8 cellular contexts compared by ENCODE assay signal in the genomic region with DNA sequence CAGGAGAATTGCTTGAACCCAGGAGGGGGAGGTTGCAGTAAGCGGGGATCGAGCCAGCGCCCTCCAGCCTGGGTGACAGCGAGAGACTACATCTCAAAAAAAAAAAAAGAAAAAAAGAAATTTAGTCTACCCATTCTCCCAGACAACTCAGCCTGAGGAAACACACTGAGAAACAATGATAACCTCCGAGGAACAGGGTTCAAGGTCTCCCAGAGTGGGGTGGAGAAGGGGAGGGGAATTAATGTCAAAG. TPM values are rescaled to one million over a fixed set of nuclear protein-coding genes. Genes with fewer than 3 reads are reported as not detected.
DNase-seq lines count a peak whose midpoint lies in the region; FAIRE-seq and TF ChIP-seq lines count a peak whose summit lies in the region.

No MANE protein-coding gene starts in this region.

- peak overlapping the region; percentile 6 for H4K91ac ChIP-seq in H1 (replicated peaks; ENCODE audit: insufficient read length, low read length)

- peaks cover 2% of the 10 kb centered on the region; the same call in 1 of the 2 replicates for H3K79me1 ChIP-seq in H1 (ENCODE audit: low read depth, low read length)

- DNase-seq in CD14-positive monocyte (ENCODE audit: low spot score), result no peak
- DNase-seq in H1 (ENCODE audit: low read depth in 1 of 2, low spot score in 2 of 2), result no peak
- DNase-seq in neural crest cell (ENCODE audit: low read depth, low spot score), result no peak
- DNase-seq in activated effector memory CD4-positive, alpha-beta T cell treated with Interleukin-2 at 50 U/mL for 16 hours, result no peak
- DNase-seq in NCI-H2196 (lab: John Stamatoyannopoulos, UW; ENCODE audit: unreplicated experiment), result no peak
- DNase-seq in anterior cingulate cortex (lab: John Stamatoyannopoulos, UW), result no peak
- no peak for DNase-seq in NCI-H69 (lab: John Stamatoyannopoulos, UW)

- no peaks in the 10 kb centered on the region for H3K9me2 ChIP-seq in OCI-LY1 (ENCODE audit: low read depth, low read length)

- H3K4me3 Mint-ChIP-seq in CD14-positive monocyte, result peak overlapping the region; percentile 67 to 88
- peak overlapping the region; percentile 77 for H3K4me3 Mint-ChIP-seq in neural crest cell

- POLR2A ChIA-PET in H1 (lab: Charles Lee; ENCODE audit: partially characterized antibody), result interaction anchor here (0.8 to 2.3 kb wide), 3 partner anchors 8 to 75 kb away, joined by 3 to 12 read pairs (median 3); no protein-coding TSS in a partner anchor

- H3K79me2 ChIP-seq in OCI-LY1 (ENCODE audit: insufficient read depth, low read length) (0 out of 2 replicates have a peak, but pooled peaks cover 7% of the 10 kb centered on the region), H1 (ENCODE audit: control insufficient read depth in 1 of 2, insufficient read depth in 2 of 2, low read length in 2 of 2) (peaks cover 14 to 29% of the 10 kb centered on the region in 2 experiments)

- H3K18ac ChIP-seq in H1 (ENCODE audit: extremely low read depth, low read length), result no peak overlapping the region

- H4K8ac ChIP-seq in H1 (ENCODE audit: extremely low read depth, insufficient read depth, low read length), result no peak overlapping the region

- H3K9me3 ChIP-seq in OCI-LY1 (ENCODE audit: low read length) (no peaks in the 10 kb centered on the region), H1 (ENCODE audit: insufficient read depth in 2 of 2, low read depth in 1 of 2, low read length in 1 of 2) (no peaks in the 10 kb centered on the region)

- H4K20me1 ChIP-seq in OCI-LY1 (ENCODE audit: insufficient read depth, low read length), result no peaks in the 10 kb centered on the region
- H4K20me1 ChIP-seq in H1 (replicated peaks in 1 of 2; ENCODE audit: control insufficient read depth in 1 of 2, insufficient read depth in 2 of 2, low read length in 2 of 2), result peaks cover 0 to 4% of the 10 kb centered on the region in 2 experiments

- H3K27ac ChIP-seq in OCI-LY1 (ENCODE audit: low read depth, low read length, poor library complexity, severe bottlenecking), result peak overlapping the region; percentile 63
- H3K27ac ChIP-seq in H1 (ENCODE audit: low read depth, low read length), result no peak overlapping the region

- no peak overlapping the region for H2BK15ac ChIP-seq in H1 (ENCODE audit: low read length)

- WGBS in H1 (ENCODE audit: extremely low coverage in 1 of 2, insufficient coverage in 1 of 2, insufficient read length in 1 of 2, insufficient replicate concordance in 2 of 2, low coverage in 1 of 2, low lambda C conversion rate in 2 of 2, missing lambda C conversion rate in 1 of 2), 2 experiments, result 64% methylated on average over 4 of the region's 5 CpGs; no CpG with 5 or more reads in 1 of the 2 experiments

- FAIRE-seq in H1 (lab: Jason Lieb, UNC), result no peak

- no peak for TF ChIP-seq CTCF in CD14-positive monocyte (IDR thresholded peaks at IDR 0.05)
- no peak for TF ChIP-seq CTCF in OCI-LY1 (IDR thresholded peaks at IDR 0.05; ENCODE audit: low read length)
- TF ChIP-seq CTCF in H1 (IDR thresholded peaks at IDR 0.05; ENCODE audit: control extremely low read depth in 1 of 3, insufficient read depth in 1 of 3, low read depth in 1 of 3, low read length in 3 of 3), result no peak
- TF ChIP-seq CTCF in neural crest cell (conservative IDR thresholded peaks at IDR 0.05), result no peak

- H2BK20ac ChIP-seq in H1 (ENCODE audit: low read length), result no peak overlapping the region

- no peak overlapping the region for H3K56ac ChIP-seq in H1 (replicated peaks; ENCODE audit: insufficient read length, low read depth, low read length)

- no peak overlapping the region for H3K14ac ChIP-seq in H1 (ENCODE audit: insufficient read length)

- peaks cover 8 to 19% of the 10 kb centered on the region in 2 donors for H3K36me3 Mint-ChIP-seq in CD14-positive monocyte
- H3K36me3 Mint-ChIP-seq in neural crest cell (ENCODE audit: low read depth), result no peaks in the 10 kb centered on the region

- peaks cover 10% of the 10 kb centered on the region; the same call in 1 of the 2 replicates for H3K23me2 ChIP-seq in H1 (ENCODE audit: low read depth, low read length)

- peak overlapping the region; percentile 92 for H3K9ac ChIP-seq in OCI-LY1 (ENCODE audit: low read length)
- H3K9ac ChIP-seq in H1 (replicated peaks in 1 of 4; ENCODE audit: extremely low read depth in 1 of 4, low read depth in 3 of 4, low read length in 3 of 4), result 0 out of 7 replicates have a peak overlapping the region, but pooled peaks of 1 of the 4 experiments have one; percentile 6

- no peak overlapping the region for H3K4ac ChIP-seq in H1 (replicated peaks; ENCODE audit: insufficient read length, low read depth, low read length)

- H3K27ac Mint-ChIP-seq in CD14-positive monocyte (peak overlapping the region; percentile 85 to 97 (median 89)), neural crest cell (ENCODE audit: unreplicated experiment) (no peak overlapping the region)

- H2AFZ ChIP-seq in OCI-LY1 (ENCODE audit: low read length) (peak overlapping the region; percentile 30; the same call in 1 of the 2 replicates), H1 (ENCODE audit: low read length) (no peak overlapping the region)

- H3K4me1 ChIP-seq in OCI-LY1 (ENCODE audit: insufficient read depth, low read length, severe bottlenecking), result peaks cover 39% of the 10 kb centered on the region
- H3K4me1 ChIP-seq in H1 (replicated peaks in 1 of 4; ENCODE audit: control insufficient read depth in 3 of 4, insufficient read depth in 4 of 4, low read length in 3 of 4), result peaks cover 8 to 18% (median 14%) of the 10 kb centered on the region in 4 experiments

- H3K36me3 ChIP-seq in OCI-LY1 (ENCODE audit: insufficient read depth, low read length), result no peaks in the 10 kb centered on the region
- H3K36me3 ChIP-seq in H1 (ENCODE audit: control insufficient read depth in 2 of 4, insufficient read depth in 4 of 4, low read length in 3 of 4), result no peaks in the 10 kb centered on the region

- no peak overlapping the region for H2AK5ac ChIP-seq in H1 (ENCODE audit: low read depth, low read length)

- H2BK5ac ChIP-seq in H1 (ENCODE audit: low read depth, low read length), result no peak overlapping the region

- no peaks in the 10 kb centered on the region for H3F3A ChIP-seq in OCI-LY1 (ENCODE audit: insufficient read depth, low read length)

- H3K4me2 ChIP-seq in OCI-LY1 (ENCODE audit: low read length) (peak overlapping the region; percentile 83), H1 (ENCODE audit: insufficient read depth in 1 of 2, low read depth in 2 of 2, low read length in 2 of 2) (peak overlapping the region; percentile 56 to 67)

- TF ChIP-seq EP300 in H1 (IDR thresholded peaks at IDR 0.05; ENCODE audit: borderline replicate concordance in 1 of 2, low read depth in 2 of 2, low read length in 2 of 2), result no peak

- H3K27me3 Mint-ChIP-seq in CD14-positive monocyte (ENCODE audit: low read depth in 3 of 3) (peaks cover 0 to 4% (median under 1%) of the 10 kb centered on the region in 3 donors), neural crest cell (ENCODE audit: low read depth) (peaks cover 27% of the 10 kb centered on the region)

- no peak for TF ChIP-seq POLR2A in H1 (IDR thresholded peaks at IDR 0.05; ENCODE audit: control extremely low read depth in 1 of 2, low read depth in 2 of 2, low read length in 2 of 2)

- H3K9me3 Mint-ChIP-seq in CD14-positive monocyte (peaks cover 0 to 3% (median 0%) of the 10 kb centered on the region in 7 donors), neural crest cell (no peaks in the 10 kb centered on the region)

- TF ChIP-seq RAD21 in H1 (IDR thresholded peaks at IDR 0.05 in 1 of 2, conservative IDR thresholded peaks at IDR 0.05 in 1 of 2; ENCODE audit: low read depth in 2 of 2, low read length in 2 of 2), result no peak

- 0 out of 2 replicates have a peak overlapping the region, but pooled peaks have one; percentile 13 for H2BK12ac ChIP-seq in H1 (ENCODE audit: low read depth, low read length)

- H3K4me1 Mint-ChIP-seq in CD14-positive monocyte, result peaks cover 61% of the 10 kb centered on the region
- peaks cover 16% of the 10 kb centered on the region for H3K4me1 Mint-ChIP-seq in neural crest cell

- H3K23ac ChIP-seq in H1 (ENCODE audit: insufficient read length), result no peak overlapping the region

- no peaks in the 10 kb centered on the region for H3K27me3 ChIP-seq in OCI-LY1 (ENCODE audit: insufficient read depth, low read length)
- no peaks in the 10 kb centered on the region for H3K27me3 ChIP-seq in H1 (replicated peaks in 1 of 4; ENCODE audit: control insufficient read depth in 3 of 4, extremely low read depth in 1 of 4, insufficient read depth in 3 of 4, low read length in 3 of 4)

- H2BK120ac ChIP-seq in H1 (replicated peaks; ENCODE audit: low read depth, low read length), result no peak overlapping the region

- CTCF ChIA-PET in H1 (lab: Charles Lee; ENCODE audit: partially characterized antibody), result interaction anchor here (0.7 to 2.8 kb wide), 4 partner anchors 13 to 137 kb away, joined by 3 to 12 read pairs (median 6); no protein-coding TSS in a partner anchor

- peak overlapping the region; percentile 94 for H3K4me3 ChIP-seq in OCI-LY1 (ENCODE audit: low read depth, low read length, poor library complexity, severe bottlenecking)
- H3K4me3 ChIP-seq in H1 (ENCODE audit: extremely low read depth in 1 of 4, insufficient read depth in 2 of 4, low read depth in 3 of 4, low read length in 4 of 4), result peak overlapping the region in 2 of 4 experiments; percentile 72 to 97; a peak in 3 of 8 replicates

- no peak overlapping the region for H4K5ac ChIP-seq in H1 (ENCODE audit: insufficient read length, low read depth, low read length)

- intact Hi-C loops in CD14-positive monocyte (cut with micrococcal nuclease), result loop anchor here in 1 of 2 donors (5.0 kb wide), 1 partner anchor 76 kb away; a partner anchor contains a TSS

RNA-seq across cellular contexts. Expression of a gene that starts 1.4 kb away (rescaled TPM):
- polyA plus RNA-seq in CD14-positive monocyte, result 100 to 1,000 TPM; 132 to 144 TPM
- 135 and 138 TPM in 2 replicates for total RNA-seq in H1 (2021; fragmentation: NEBNext Ultra II Directional; extraction: Animal tissue kit (Norgen Biotek cat#: 25700))
- 89.7 and 163 TPM in 2 replicates for polyA plus RNA-seq in H1 (2011; rRNA removed)
- polyA plus RNA-seq in H1 (2011; cell fraction: cytosol; rRNA removed), result 92.0 TPM
- polyA plus RNA-seq in H1 (2011; cell fraction: nucleus; rRNA removed), result 116 TPM
- polyA plus RNA-seq in H1 (2012, experiment 1 of 2), result 79.3 to 101 TPM (median 84.8 TPM) in 4 replicates
- 110 TPM for polyA plus RNA-seq in H1 (2012, experiment 2 of 2)
- polyA plus RNA-seq in H1 (2013, experiment 1 of 2), result 108 TPM
- polyA plus RNA-seq in H1 (2013, experiment 2 of 2), result 104 TPM
- 46.1 and 52.4 TPM in 2 replicates for polyA minus RNA-seq in H1 (2011; rRNA and poly(A)+ RNA removed)
- polyA minus RNA-seq in H1 (2011; cell fraction: cytosol; rRNA and poly(A)+ RNA removed), result 83.1 TPM
- 102 TPM for polyA minus RNA-seq in H1 (2011; cell fraction: nucleus; rRNA and poly(A)+ RNA removed)
- total RNA-seq in neural crest cell, result 46.1 and 49.9 TPM in 2 replicates

RNA-seq across cellular contexts. Expression of a gene that starts 7.7 kb away (rescaled TPM):
- 1 to 10 TPM; 1.3 to 2.7 TPM for polyA plus RNA-seq in CD14-positive monocyte
- total RNA-seq in H1 (2021; fragmentation: NEBNext Ultra II Directional; extraction: Animal tissue kit (Norgen Biotek cat#: 25700)), result 11.0 and 12.2 TPM in 2 replicates
- polyA plus RNA-seq in H1 (2011; rRNA removed), result 14.4 and 17.5 TPM in 2 replicates
- 20.7 TPM for polyA plus RNA-seq in H1 (2011; cell fraction: cytosol; rRNA removed)
- 17.1 TPM for polyA plus RNA-seq in H1 (2011; cell fraction: nucleus; rRNA removed)
- 12.0 to 16.7 TPM (median 14.4 TPM) in 4 replicates for polyA plus RNA-seq in H1 (2012, experiment 1 of 2)
- 13.0 TPM for polyA plus RNA-seq in H1 (2012, experiment 2 of 2)
- polyA plus RNA-seq in H1 (2013, experiment 1 of 2), result 35.8 TPM
- 34.9 TPM for polyA plus RNA-seq in H1 (2013, experiment 2 of 2)
- 2.3 and 4.2 TPM in 2 replicates for polyA minus RNA-seq in H1 (2011; rRNA and poly(A)+ RNA removed)
- 4.3 TPM for polyA minus RNA-seq in H1 (2011; cell fraction: cytosol; rRNA and poly(A)+ RNA removed)
- 5.6 TPM for polyA minus RNA-seq in H1 (2011; cell fraction: nucleus; rRNA and poly(A)+ RNA removed)
- not detected in 2 replicates for total RNA-seq in neural crest cell

RNA-seq across cellular contexts. Expression of a gene that starts 9.1 kb away (rescaled TPM):
- polyA plus RNA-seq in CD14-positive monocyte, result 1 to 10 TPM; 1.5 to 2.7 TPM
- total RNA-seq in H1 (2021; fragmentation: NEBNext Ultra II Directional; extraction: Animal tissue kit (Norgen Biotek cat#: 25700)), result 21.1 and 21.6 TPM in 2 replicates
- polyA plus RNA-seq in H1 (2011; rRNA removed), result 21.0 and 33.5 TPM in 2 replicates
- 19.9 TPM for polyA plus RNA-seq in H1 (2011; cell fraction: cytosol; rRNA removed)
- 19.7 TPM for polyA plus RNA-seq in H1 (2011; cell fraction: nucleus; rRNA removed)
- polyA plus RNA-seq in H1 (2012, experiment 1 of 2), result 19.1 to 26.5 TPM (median 23.9 TPM) in 4 replicates
- polyA plus RNA-seq in H1 (2012, experiment 2 of 2), result 24.8 TPM
- 32.6 TPM for polyA plus RNA-seq in H1 (2013, experiment 1 of 2)
- 36.9 TPM for polyA plus RNA-seq in H1 (2013, experiment 2 of 2)
- 9.5 and 14.4 TPM in 2 replicates for polyA minus RNA-seq in H1 (2011; rRNA and poly(A)+ RNA removed)
- 8.3 TPM for polyA minus RNA-seq in H1 (2011; cell fraction: cytosol; rRNA and poly(A)+ RNA removed)
- 9.9 TPM for polyA minus RNA-seq in H1 (2011; cell fraction: nucleus; rRNA and poly(A)+ RNA removed)
- 16.2 and 19.8 TPM in 2 replicates for total RNA-seq in neural crest cell

RNA-seq across cellular contexts. Expression of a gene that starts 38.1 kb away (rescaled TPM):
- polyA plus RNA-seq in CD14-positive monocyte (10 to 100 TPM; 27.3 to 28.2 TPM), H1 (2011; rRNA removed) (0.44 and 1.2 TPM in 2 replicates)
- total RNA-seq in H1 (2021; fragmentation: NEBNext Ultra II Directional; extraction: Animal tissue kit (Norgen Biotek cat#: 25700)), result 1.3 and 2.7 TPM in 2 replicates
- 0.32 TPM for polyA plus RNA-seq in H1 (2011; cell fraction: cytosol; rRNA removed)
- 5.2 TPM for polyA plus RNA-seq in H1 (2011; cell fraction: nucleus; rRNA removed)
- polyA plus RNA-seq in H1 (2012, experiment 1 of 2), result 1.1 to 4.3 TPM (median 2.6 TPM) in 4 replicates
- 2.4 TPM for polyA plus RNA-seq in H1 (2012, experiment 2 of 2)
- 0.85 TPM for polyA plus RNA-seq in H1 (2013, experiment 1 of 2)
- polyA plus RNA-seq in H1 (2013, experiment 2 of 2), result 0.79 TPM
- polyA minus RNA-seq in H1 (2011; rRNA and poly(A)+ RNA removed), result 2.8 and 6.9 TPM in 2 replicates
- polyA minus RNA-seq in H1 (2011; cell fraction: cytosol; rRNA and poly(A)+ RNA removed), result 1.5 TPM
- 39.4 TPM for polyA minus RNA-seq in H1 (2011; cell fraction: nucleus; rRNA and poly(A)+ RNA removed)
- 0.26 and 0.45 TPM in 2 replicates for total RNA-seq in neural crest cell
